11 cellular contexts compared by ENCODE assay signal in the genomic region with DNA sequence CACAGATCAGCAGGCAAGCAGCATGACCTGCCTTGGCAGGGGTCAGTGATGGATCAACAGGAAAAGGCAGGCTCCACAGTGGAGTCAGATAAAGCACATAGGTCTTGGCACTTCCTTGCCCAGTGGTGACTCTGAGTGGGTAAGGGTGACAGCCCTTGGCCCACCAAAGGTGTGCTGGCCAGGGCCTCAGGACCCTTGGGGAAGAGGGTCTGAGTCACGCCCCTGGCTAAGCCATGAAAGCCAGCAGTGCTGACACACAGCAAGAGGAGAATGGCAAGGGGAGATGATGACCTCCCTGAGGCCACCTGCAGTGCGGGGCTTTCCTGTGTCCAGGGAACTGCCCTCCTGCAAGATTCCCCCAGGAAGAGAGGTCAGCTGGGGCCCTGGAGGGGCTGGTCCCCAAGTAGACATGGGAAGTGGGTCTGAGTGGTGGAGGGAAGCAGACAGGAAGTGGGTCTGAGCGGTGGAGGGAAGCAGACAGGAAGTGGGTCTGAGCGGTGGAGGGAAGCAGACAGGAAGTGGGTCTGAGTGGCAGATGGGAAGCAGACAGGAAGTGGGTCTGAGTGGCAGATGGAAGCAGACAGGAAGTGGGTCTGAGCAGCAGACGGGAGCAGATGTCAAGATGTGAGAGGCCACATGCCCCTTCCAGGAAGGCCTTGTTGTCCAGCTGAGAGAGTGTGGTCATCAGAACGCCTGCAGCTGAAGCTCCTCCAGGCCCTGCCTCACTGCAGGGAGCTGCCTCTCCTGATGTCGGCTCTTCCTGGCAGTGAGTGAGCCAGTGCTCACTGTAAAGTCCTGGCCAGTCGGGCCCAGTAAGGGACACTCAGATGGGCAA. TPM values are rescaled to one million over a fixed set of nuclear protein-coding genes. Genes with fewer than 3 reads are reported as not detected.
DNase-seq lines count a peak whose midpoint lies in the region; ATAC-seq lines count a peak whose summit lies in the region.
"Had no signal": no experiment of that assay in that cellular context is flagged by ENCODE, and none has a peak within 500 bp of the region (broad histone marks: within the 10 kb centered on the region; RNA-seq: fewer than 3 reads in every experiment).

No MANE protein-coding gene starts in this region.

- peaks cover 5% of the 10 kb centered on the region for H3K36me3 Mint-ChIP-seq in activated CD4-positive, alpha-beta memory T cell treated with anti-CD3 and anti-CD28 coated beads for 36 hours
- H3K36me3 Mint-ChIP-seq in stimulated activated naive B cell treated with anti-CD40 and anti-IgM and Interleukin-4, amounts not matched to agents 10 μg/mL and 1 μg/mL and 100 μg/mL, for 72 hours = peaks cover 11 to 13% of the 10 kb centered on the region in 2 donors

- intact Hi-C loops in activated CD4-positive, alpha-beta memory T cell treated with anti-CD3 and anti-CD28 coated beads for 36 hours (cut with micrococcal nuclease) = no loop called here

- CTCF ChIA-PET in activated CD4-positive, alpha-beta memory T cell treated with anti-CD3 and anti-CD28 coated beads for 36 hours (lab: Charles Lee) = no interaction called here

- ATAC-seq in stimulated activated naive B cell treated with anti-CD40 and anti-IgM and Interleukin-4, amounts not matched to agents 10 μg/mL and 1 μg/mL and 100 μg/mL, for 72 hours (replicated peaks) = peak; percentile 51 to 69
- ATAC-seq in HG03135 (IDR thresholded peaks at IDR 0.05; ENCODE audit: unreplicated experiment) = no peak
- ATAC-seq: esophagus mucosa had no signal

- POLR2A ChIA-PET in activated CD4-positive, alpha-beta memory T cell treated with anti-CD3 and anti-CD28 coated beads for 36 hours (lab: Charles Lee) = no interaction called here

- H3K4me1 Mint-ChIP-seq in activated CD4-positive, alpha-beta memory T cell treated with anti-CD3 and anti-CD28 coated beads for 36 hours (ENCODE audit: low read depth) = peaks cover 32% of the 10 kb centered on the region
- H3K4me1 Mint-ChIP-seq in stimulated activated naive B cell treated with anti-CD40 and anti-IgM and Interleukin-4, amounts not matched to agents 10 μg/mL and 1 μg/mL and 100 μg/mL, for 72 hours = peaks cover 26 to 42% of the 10 kb centered on the region in 2 donors
- H3K4me1 Mint-ChIP-seq: mesothelial cell of epicardium had no signal

- DNase-seq in activated CD8-positive, alpha-beta memory T cell treated with anti-CD3 and anti-CD28 coated beads for 24 hours = peak; percentile 82
- no peak for DNase-seq in activated CD8-positive, alpha-beta memory T cell treated with anti-CD3 and anti-CD28 coated beads, Interleukin-2, amount 50 U/mL, for 4 hours
- peak; percentile 51 for DNase-seq in activated CD4-positive, alpha-beta memory T cell treated with anti-CD3 and anti-CD28 coated beads for 36 hours
- DNase-seq in iPS-NIHi11 (ENCODE audit: low spot score) (peak; percentile 5), NCI-H82 treated with DMSO at 0.1 percent for 48 hours (lab: John Stamatoyannopoulos, UW; ENCODE audit: unreplicated experiment) (no peak), putamen (ENCODE audit: low spot score) (no peak)
- no peak for DNase-seq in stimulated activated naive B cell treated with anti-CD40 and anti-IgM and Interleukin-4, amounts not matched to agents 10 μg/mL and 1 μg/mL and 100 μg/mL, for 72 hours
- DNase-seq: NCI-H446 had no signal

- H3K9me3 Mint-ChIP-seq in activated CD4-positive, alpha-beta memory T cell treated with anti-CD3 and anti-CD28 coated beads for 36 hours = peaks cover 13% of the 10 kb centered on the region
- peaks cover 16 to 20% of the 10 kb centered on the region in 2 donors for H3K9me3 Mint-ChIP-seq in stimulated activated naive B cell treated with anti-CD40 and anti-IgM and Interleukin-4, amounts not matched to agents 10 μg/mL and 1 μg/mL and 100 μg/mL, for 72 hours

- no peak overlapping the region for H3K4me3 Mint-ChIP-seq in activated CD4-positive, alpha-beta memory T cell treated with anti-CD3 and anti-CD28 coated beads for 36 hours
- H3K4me3 Mint-ChIP-seq in stimulated activated naive B cell treated with anti-CD40 and anti-IgM and Interleukin-4, amounts not matched to agents 10 μg/mL and 1 μg/mL and 100 μg/mL, for 72 hours = peak overlapping the region in 1 of 2 donors; percentile 14
- H3K4me3 Mint-ChIP-seq: mesothelial cell of epicardium had no signal

- H3K27me3 Mint-ChIP-seq in activated CD4-positive, alpha-beta memory T cell treated with anti-CD3 and anti-CD28 coated beads for 36 hours = no peaks in the 10 kb centered on the region
- H3K27me3 Mint-ChIP-seq in stimulated activated naive B cell treated with anti-CD40 and anti-IgM and Interleukin-4, amounts not matched to agents 10 μg/mL and 1 μg/mL and 100 μg/mL, for 72 hours = no peaks in the 10 kb centered on the region

- peak overlapping the region; percentile 76 for H3K27ac Mint-ChIP-seq in activated CD4-positive, alpha-beta memory T cell treated with anti-CD3 and anti-CD28 coated beads for 36 hours
- peak overlapping the region; percentile 95 for H3K27ac Mint-ChIP-seq in stimulated activated naive B cell treated with anti-CD40 and anti-IgM and Interleukin-4, amounts not matched to agents 10 μg/mL and 1 μg/mL and 100 μg/mL, for 72 hours
- H3K27ac Mint-ChIP-seq: mesothelial cell of epicardium had no signal

RNA-seq across cellular contexts. Expression of a gene that starts 34.8 kb away (rescaled TPM):
- total RNA-seq in activated CD4-positive, alpha-beta memory T cell treated with anti-CD3 and anti-CD28 coated beads for 36 hours = not detected

Comparison
In these comparisons a context has a peak if more than half of its experiments do, and no peak if none do; other contexts are left out.
1. DNase-seq: peak in activated CD8-positive, alpha-beta memory T cell treated with anti-CD3 and anti-CD28 coated beads for 24 hours (single experiment), activated CD4-positive, alpha-beta memory T cell treated with anti-CD3 and anti-CD28 coated beads for 36 hours (single experiment) and iPS-NIHi11 (single experiment); none in activated CD8-positive, alpha-beta memory T cell treated with anti-CD3 and anti-CD28 coated beads, Interleukin-2, amount 50 U/mL, for 4 hours (single experiment), stimulated activated naive B cell treated with anti-CD40 and anti-IgM and Interleukin-4, amounts not matched to agents 10 μg/mL and 1 μg/mL and 100 μg/mL, for 72 hours (single experiment), NCI-H82 treated with DMSO at 0.1 percent for 48 hours (single experiment) and putamen (single experiment).